In genomic region chr5:153403470-153403869, GRCh38 we compare ENCODE assay signal across 34 cellular contexts.
"Had no signal": no experiment of that assay in that cellular context is flagged by ENCODE, and none has a peak within 500 bp of the region (broad histone marks: within the 10 kb centered on the region; RNA-seq: fewer than 3 reads in every experiment).

No MANE protein-coding gene starts in this region.

- H3K36me3 ChIP-seq: MG63 had no signal

- H3K27me3 ChIP-seq: MG63 had no signal

- H3K4me3 ChIP-seq: MG63 had no signal

- H3K9me3 ChIP-seq: MG63 had no signal

- DNase-seq: Karpas-422, Kasumi-1, MG63, MM.1S, MV-4-11, NCI-H1048, NCI-H1092, NCI-H1092 treated with DMSO at 0.1 percent for 48 hours, NCI-H1105, NCI-H1105 treated with DMSO at 0.1 percent for 48 hours, NCI-H1417, NCI-H1417 treated with DMSO at 0.1 percent for 48 hours, NCI-H1436, NCI-H1436 treated with DMSO at 0.1 percent for 48 hours, NCI-H146, NCI-H1694, NCI-H1694 treated with DMSO at 0.1 percent for 48 hours, NCI-H187, NCI-H187 treated with DMSO at 0.1 percent for 48 hours, NCI-H1930, NCI-H2029, NCI-H2029 treated with DMSO at 0.1 percent for 48 hours, NCI-H2081, NCI-H2081 treated with DMSO at 0.1 percent for 48 hours, NCI-H2107, NCI-H2171, NCI-H2171 treated with DMSO at 0.1 percent for 48 hours, NCI-H2227 treated with DMSO at 0.1 percent for 48 hours, NCI-H226, NCI-H345, NCI-H446, NCI-H446 treated with DMSO at 0.1 percent for 48 hours, NCI-H510A, NCI-H510A treated with DMSO at 0.1 percent for 48 hours had no signal
